18 cellular contexts compared by ENCODE assay signal in the genomic region with DNA sequence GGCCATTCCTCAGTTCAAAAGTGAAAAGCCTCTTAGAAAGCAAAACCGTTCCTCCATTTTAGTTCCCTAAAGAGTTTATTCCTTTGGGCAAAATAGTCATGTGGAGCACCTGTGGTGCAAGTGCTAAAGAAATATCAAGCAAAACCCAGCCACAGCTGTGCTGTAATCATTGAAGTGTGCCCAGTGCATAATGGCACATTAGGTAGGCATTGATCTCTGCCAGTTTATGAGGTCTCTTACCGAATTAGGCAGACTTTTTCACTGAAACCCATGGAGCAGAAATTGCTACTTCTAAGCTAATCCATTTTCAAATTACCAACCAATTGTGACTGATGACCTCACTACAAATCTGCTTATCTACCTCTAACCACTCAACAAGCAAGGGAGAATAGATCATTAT.
DNase-seq lines count a peak whose midpoint lies in the region; ATAC-seq and TF ChIP-seq lines count a peak whose summit lies in the region.
"Had no signal": no experiment of that assay in that cellular context is flagged by ENCODE, and none has a peak within 500 bp of the region (broad histone marks: within the 10 kb centered on the region; RNA-seq: fewer than 3 reads in every experiment).

No MANE protein-coding gene starts in this region.

- H3K27me3 ChIP-seq in MM.1S (replicated peaks; ENCODE audit: insufficient read depth, low read length) (no peaks in the 10 kb centered on the region), suprapubic skin (no peaks in the 10 kb centered on the region)

- DNase-seq in MM.1S (no peak), NCI-H2107 (lab: John Stamatoyannopoulos, UW) (peak; percentile 74), OCI-M1 (lab: John Stamatoyannopoulos, UW) (peak; percentile 47), left colon (no peak), suprapubic skin (ENCODE audit: low spot score in 2 of 2) (no peak)
- DNase-seq: activated CD8-positive, alpha-beta memory T cell treated with anti-CD3 and anti-CD28 coated beads for 24 hours; AML-193; Caco-2; endodermal cell; GM23248; NCI-H1436; NCI-H774 had no signal

- TF ChIP-seq CTCF in MM.1S (IDR thresholded peaks at IDR 0.05; ENCODE audit: low read length) (no peak), suprapubic skin (IDR thresholded peaks at IDR 0.05) (no peak)

- intact Hi-C loops in left colon (cut with DNase I, micrococcal nuclease) = no loop called here

- no peaks in the 10 kb centered on the region for H3K79me2 ChIP-seq in MM.1S (ENCODE audit: low read length)

- H3K9ac ChIP-seq in MM.1S (ENCODE audit: low read length) = no peak overlapping the region
- H3K9ac ChIP-seq: GM23248 had no signal

- no peaks in the 10 kb centered on the region for H3F3A ChIP-seq in MM.1S (ENCODE audit: insufficient read depth, low read length)

- H3K9me3 ChIP-seq in MM.1S (replicated peaks; ENCODE audit: insufficient read depth, low read length) (no peaks in the 10 kb centered on the region), suprapubic skin (no peaks in the 10 kb centered on the region)
- H3K9me3 ChIP-seq: Caco-2 had no signal

- H3K4me1 ChIP-seq in MM.1S (ENCODE audit: low read length) (no peaks in the 10 kb centered on the region), suprapubic skin (no peaks in the 10 kb centered on the region)
- H3K4me1 ChIP-seq: Caco-2 had no signal

- H3K4me3 ChIP-seq in MM.1S (ENCODE audit: low read length) = no peak overlapping the region
- no peak overlapping the region for H3K4me3 ChIP-seq in suprapubic skin
- H3K4me3 ChIP-seq: GM23248 had no signal

- H3K9me2 ChIP-seq in MM.1S (replicated peaks; ENCODE audit: insufficient read depth, low read length) = no peaks in the 10 kb centered on the region

- ATAC-seq in GM18505 (IDR thresholded peaks at IDR 0.05; ENCODE audit: unreplicated experiment) = no peak
- ATAC-seq in left colon = no peak
- ATAC-seq in GM18520 (IDR thresholded peaks at IDR 0.05; ENCODE audit: unreplicated experiment) = no peak
- ATAC-seq: activated CD4-positive, CD25-positive, alpha-beta regulatory T cell treated with anti-CD3 and anti-CD28 coated beads, Interleukin-2, amount 50 U/mL, for 24 hours; sciatic nerve; SK-N-SH treated with all-trans-retinoic acid at 6 μM for 48 hours; stimulated activated memory B cell treated with anti-CD40 and anti-IgM and Interleukin-4, amounts not matched to agents 10 μg/mL and 1 μg/mL and 100 μg/mL, for 72 hours had no signal

- no peak for TF ChIP-seq EP300 in suprapubic skin (IDR thresholded peaks at IDR 0.05)

- H3K27ac ChIP-seq in MM.1S (ENCODE audit: low read length) = no peak overlapping the region
- H3K27ac ChIP-seq in suprapubic skin = no peak overlapping the region
- H3K27ac ChIP-seq: GM23248 had no signal

- 0 out of 2 replicates have a peak overlapping the region, but pooled peaks have one; percentile 7 for H2AFZ ChIP-seq in MM.1S (ENCODE audit: low read length)
- H2AFZ ChIP-seq: GM23248 had no signal

- 72% methylated on average over 2 of the region's 2 CpGs for WGBS in suprapubic skin

- H3K36me3 ChIP-seq in MM.1S (replicated peaks; ENCODE audit: insufficient read depth, low read length) (no peaks in the 10 kb centered on the region), suprapubic skin (no peaks in the 10 kb centered on the region)

- no peak overlapping the region for H3K4me2 ChIP-seq in MM.1S (ENCODE audit: low read depth, low read length)

- TF ChIP-seq POLR2A in GM18505 (IDR thresholded peaks at IDR 0.05; ENCODE audit: borderline replicate concordance, extremely low read depth, insufficient read depth, insufficient read length) (no peak), suprapubic skin (IDR thresholded peaks at IDR 0.05) (no peak)

- H4K20me1 ChIP-seq in MM.1S (ENCODE audit: insufficient read depth, low read length) = no peaks in the 10 kb centered on the region

Comparison
In these comparisons a context has a peak if more than half of its experiments do, and no peak if none do; other contexts are left out.
1. DNase-seq: peak in NCI-H2107 (single experiment) and OCI-M1 (single experiment); none in MM.1S (single experiment), left colon (0 of 2) and suprapubic skin (0 of 2).